ENCODE assay signal across 14 cellular contexts in genomic region chr14:97931273-97931672, GRCh38.
"Had no signal": no experiment of that assay in that cellular context is flagged by ENCODE, and none has a peak within 500 bp of the region (broad histone marks: within the 10 kb centered on the region; RNA-seq: fewer than 3 reads in every experiment).

No MANE protein-coding gene starts in this region.

- H3K9me3 ChIP-seq: heart left ventricle, ovary, thoracic aorta, transverse colon had no signal

- DNase-seq: effector memory CD4-positive, alpha-beta T cell; heart left ventricle; hippocampal formation; mesendoderm; natural killer cell; ovary; right cardiac atrium; small intestine; stimulated activated CD4-positive, alpha-beta T cell treated with anti-CD3 and anti-CD28 coated beads, Interleukin-12 subunit alpha, Interleukin-12 subunit beta, amount 100 ng/mL, for 4 hours; transverse colon had no signal

- H3K36me3 ChIP-seq: heart left ventricle, ovary, thoracic aorta, transverse colon had no signal

- H3K27ac ChIP-seq: heart left ventricle, ovary, thoracic aorta, transverse colon had no signal

- H3K4me3 Mint-ChIP-seq: natural killer cell; neural crest cell; stimulated activated naive CD8-positive, alpha-beta T cell treated with anti-CD3 and anti-CD28 coated beads, Interleukin-15, Interleukin-2, amounts not matched to agents 100 ng/mL and 50 ng/mL, for 24 hours had no signal

- H3K27ac Mint-ChIP-seq: natural killer cell; stimulated activated naive CD8-positive, alpha-beta T cell treated with anti-CD3 and anti-CD28 coated beads, Interleukin-15, Interleukin-2, amounts not matched to agents 100 ng/mL and 50 ng/mL, for 24 hours had no signal

- H3K27me3 Mint-ChIP-seq: stimulated activated naive CD8-positive, alpha-beta T cell treated with anti-CD3 and anti-CD28 coated beads, Interleukin-15, Interleukin-2, amounts not matched to agents 100 ng/mL and 50 ng/mL, for 24 hours had no signal

- ATAC-seq: esophagus mucosa, heart left ventricle, natural killer cell, right cardiac atrium had no signal

- H3K9me3 Mint-ChIP-seq: natural killer cell; neural crest cell; stimulated activated naive CD8-positive, alpha-beta T cell treated with anti-CD3 and anti-CD28 coated beads, Interleukin-15, Interleukin-2, amounts not matched to agents 100 ng/mL and 50 ng/mL, for 24 hours had no signal

- H3K4me3 ChIP-seq: heart left ventricle, ovary, thoracic aorta, transverse colon had no signal

- H3K36me3 Mint-ChIP-seq: natural killer cell had no signal

- H3K4me1 Mint-ChIP-seq: neural crest cell had no signal
